In genomic region chr15:68098465-68098864, GRCh38 we compare ENCODE assay signal across 25 cellular contexts.
"Had no signal": no experiment of that assay in that cellular context is flagged by ENCODE, and none has a peak within 500 bp of the region (broad histone marks: within the 10 kb centered on the region; RNA-seq: fewer than 3 reads in every experiment).

No MANE protein-coding gene starts in this region.

- DNase-seq: activated CD4-positive, alpha-beta memory T cell treated with anti-CD3 and anti-CD28 coated beads, Interleukin-2, amount 10 ng/mL, durations not matched to agents 7 days and 5 days; activated CD4-positive, alpha-beta T cell treated with anti-CD3 and anti-CD28 coated beads for 36 hours; activated CD4-positive, alpha-beta T cell treated with anti-CD3 and anti-CD28 coated beads, Interleukin-2, amount 50 U/mL, for 1 hour; activated gamma-delta T cell treated with Interleukin-2 at 50 U/mL for 16 hours; activated naive CD4-positive, alpha-beta T cell treated with anti-CD3 and anti-CD28 coated beads, Interleukin-2, amount 10 ng/mL, durations not matched to agents 7 days and 5 days; activated naive CD8-positive, alpha-beta T cell treated with anti-CD3 and anti-CD28 coated beads, Interleukin-2, amount 10 ng/mL, durations not matched to agents 7 days and 5 days; activated T-cell treated with anti-CD3 and anti-CD28 coated beads, Interleukin-2, amount 50 U/mL, for 72 hours; adrenal gland; anterior cingulate cortex; cerebellar nuclear complex; NCI-H1092 treated with DMSO at 0.1 percent for 48 hours; NCI-H1417 treated with DMSO at 0.1 percent for 48 hours; NCI-H1694; NCI-H2029; NCI-H345; NCI-H510A treated with DMSO at 0.1 percent for 48 hours; NCI-H69; RPMI8226; T-helper 1 cell had no signal

- H3K27me3 ChIP-seq: adrenal gland had no signal

- H3K4me3 Mint-ChIP-seq: activated CD4-positive, alpha-beta memory T cell treated with anti-CD3 and anti-CD28 coated beads, Interleukin-2, amount 10 ng/mL, durations not matched to agents 7 days and 5 days; activated CD4-positive, alpha-beta T cell treated with anti-CD3 and anti-CD28 coated beads for 36 hours; activated naive CD4-positive, alpha-beta T cell treated with anti-CD3 and anti-CD28 coated beads, Interleukin-2, amount 10 ng/mL, durations not matched to agents 7 days and 5 days; activated naive CD8-positive, alpha-beta T cell treated with anti-CD3 and anti-CD28 coated beads, Interleukin-2, amount 10 ng/mL, durations not matched to agents 7 days and 5 days; activated T-cell treated with anti-CD3 and anti-CD28 coated beads, Interleukin-2, amount 50 U/mL, for 72 hours; dendritic cell treated with granulocyte-macrophage colony-stimulating factor and Interleukin-4, amounts not matched to agents 40 ng/mL and 50 ng/mL, for 4 days had no signal

- H3K27ac ChIP-seq: adrenal gland, SK-N-MC, VCaP had no signal

- H3K4me3 ChIP-seq: adrenal gland, SK-N-MC had no signal

- H3K27me3 Mint-ChIP-seq: activated CD4-positive, alpha-beta memory T cell treated with anti-CD3 and anti-CD28 coated beads, Interleukin-2, amount 10 ng/mL, durations not matched to agents 7 days and 5 days; activated CD4-positive, alpha-beta T cell treated with anti-CD3 and anti-CD28 coated beads for 36 hours; activated naive CD4-positive, alpha-beta T cell treated with anti-CD3 and anti-CD28 coated beads, Interleukin-2, amount 10 ng/mL, durations not matched to agents 7 days and 5 days; activated naive CD8-positive, alpha-beta T cell treated with anti-CD3 and anti-CD28 coated beads, Interleukin-2, amount 10 ng/mL, durations not matched to agents 7 days and 5 days; dendritic cell treated with granulocyte-macrophage colony-stimulating factor and Interleukin-4, amounts not matched to agents 40 ng/mL and 50 ng/mL, for 4 days had no signal

- H3K27ac Mint-ChIP-seq: activated CD4-positive, alpha-beta memory T cell treated with anti-CD3 and anti-CD28 coated beads, Interleukin-2, amount 10 ng/mL, durations not matched to agents 7 days and 5 days; activated CD4-positive, alpha-beta T cell treated with anti-CD3 and anti-CD28 coated beads for 36 hours; activated naive CD4-positive, alpha-beta T cell treated with anti-CD3 and anti-CD28 coated beads, Interleukin-2, amount 10 ng/mL, durations not matched to agents 7 days and 5 days; activated naive CD8-positive, alpha-beta T cell treated with anti-CD3 and anti-CD28 coated beads, Interleukin-2, amount 10 ng/mL, durations not matched to agents 7 days and 5 days; activated T-helper 2 cell treated with anti-CD3 and anti-CD28 coated beads, Interferon-gamma antibody, Interleukin-2, Interleukin-4, amounts not matched to agents 10 μg/mL and 5 μg/mL and 100 μg/mL, durations not matched to agents 14 hours and 24 hours and 36 hours; dendritic cell treated with granulocyte-macrophage colony-stimulating factor and Interleukin-4, amounts not matched to agents 40 ng/mL and 50 ng/mL, for 4 days had no signal

- H3K36me3 ChIP-seq: adrenal gland had no signal

- FAIRE-seq: colon had no signal

- ATAC-seq: activated CD4-positive, alpha-beta T cell treated with anti-CD3 and anti-CD28 coated beads for 36 hours; activated T-cell treated with anti-CD3 and anti-CD28 coated beads, Interleukin-2, amount 50 U/mL, for 72 hours; Right ventricle myocardium inferior had no signal
